In genomic region chr7:6242561-6242960, GRCh38 we compare ENCODE assay signal across 19 cellular contexts. TPM values are rescaled to one million over a fixed set of nuclear protein-coding genes. Genes with fewer than 3 reads are reported as not detected.
DNase-seq lines count a peak whose midpoint lies in the region; ATAC-seq, FAIRE-seq and TF ChIP-seq lines count a peak whose summit lies in the region.
"Had no signal": no experiment of that assay in that cellular context is flagged by ENCODE, and none has a peak within 500 bp of the region (broad histone marks: within the 10 kb centered on the region; RNA-seq: fewer than 3 reads in every experiment).

No MANE protein-coding gene starts in this region.

- no peak for ATAC-seq in central memory CD8-positive, alpha-beta T cell (replicated peaks; ENCODE audit: extremely low read depth, poor library complexity, severe bottlenecking)

- H3K27ac Mint-ChIP-seq in HFFc6 = peak overlapping the region; percentile 55
- peak overlapping the region; percentile 82 for H3K27ac Mint-ChIP-seq in central memory CD8-positive, alpha-beta T cell (ENCODE audit: low read depth)
- H3K27ac Mint-ChIP-seq: IgD-negative memory B cell had no signal

- peaks cover 76% of the 10 kb centered on the region for H3K4me1 Mint-ChIP-seq in HFFc6 (ENCODE audit: low read depth)
- peaks cover 20% of the 10 kb centered on the region for H3K4me1 Mint-ChIP-seq in central memory CD8-positive, alpha-beta T cell

- no peak overlapping the region for H3K4me3 Mint-ChIP-seq in HFFc6
- peak overlapping the region; percentile 25 for H3K4me3 Mint-ChIP-seq in central memory CD8-positive, alpha-beta T cell
- H3K4me3 Mint-ChIP-seq: IgD-negative memory B cell had no signal

- H3K9me3 Mint-ChIP-seq in HFFc6 = no peaks in the 10 kb centered on the region
- no peaks in the 10 kb centered on the region for H3K9me3 Mint-ChIP-seq in central memory CD8-positive, alpha-beta T cell

- FAIRE-seq in H54 (lab: Jason Lieb, UNC) = no peak

- no peak for TF ChIP-seq CTCF in HFFc6 (IDR thresholded peaks at IDR 0.05)

- DNase-seq in AG20443 (ENCODE audit: low spot score) (peak; percentile 56), HFFc6 (no peak), iris pigment epithelial cell (ENCODE audit: low read depth) (peak; percentile 52), GDM1 (lab: John Stamatoyannopoulos, UW) (no peak), germinal center (ENCODE audit: low spot score) (no peak), H54 (ENCODE audit: insufficient read length, low spot score) (no peak)
- DNase-seq in central memory CD8-positive, alpha-beta T cell (ENCODE audit: low spot score in 2 of 2) = no peak
- no peak for DNase-seq in activated naive CD4-positive, alpha-beta T cell treated with Interleukin-2 at 50 U/mL for 16 hours
- DNase-seq: ACHN, GF-D8, H7, NCI-H1417 treated with DMSO at 0.1 percent for 48 hours, NCI-H2029, NCI-H2171 treated with DMSO at 0.1 percent for 48 hours, NCI-H510A, NCI-H82, SHP77 treated with DMSO at 0.1 percent for 48 hours, SW 1271 had no signal

- no peaks in the 10 kb centered on the region for H3K27me3 Mint-ChIP-seq in HFFc6 (ENCODE audit: insufficient read depth)
- no peaks in the 10 kb centered on the region for H3K27me3 Mint-ChIP-seq in central memory CD8-positive, alpha-beta T cell

- no peak for TF ChIP-seq POLR2A in H54 (IDR thresholded peaks at IDR 0.05; ENCODE audit: low read depth, low read length)

- peaks cover 29% of the 10 kb centered on the region for H3K36me3 Mint-ChIP-seq in HFFc6 (ENCODE audit: low read depth)
- H3K36me3 Mint-ChIP-seq in central memory CD8-positive, alpha-beta T cell (ENCODE audit: insufficient read depth) = peaks cover 1% of the 10 kb centered on the region

RNA-seq across cellular contexts. Expression of gene CYTH3, which starts 29.9 kb away (rescaled TPM):
- 10 to 100 TPM; 38.6 to 53.6 (median 47.9) TPM for total RNA-seq in HFFc6 (2021; fragmentation: NEBNext Ultra II Directional; extraction: Animal tissue kit (Norgen Biotek cat#: 25700))

Comparison
In these comparisons a context has a peak if more than half of its experiments do, and no peak if none do; other contexts are left out.
1. DNase-seq: peak in AG20443 (single experiment) and iris pigment epithelial cell (single experiment); none in HFFc6 (single experiment), central memory CD8-positive, alpha-beta T cell (0 of 2), GDM1 (single experiment), activated naive CD4-positive, alpha-beta T cell treated with Interleukin-2 at 50 U/mL for 16 hours (single experiment), germinal center (single experiment) and H54 (single experiment).